In the genomic region with DNA sequence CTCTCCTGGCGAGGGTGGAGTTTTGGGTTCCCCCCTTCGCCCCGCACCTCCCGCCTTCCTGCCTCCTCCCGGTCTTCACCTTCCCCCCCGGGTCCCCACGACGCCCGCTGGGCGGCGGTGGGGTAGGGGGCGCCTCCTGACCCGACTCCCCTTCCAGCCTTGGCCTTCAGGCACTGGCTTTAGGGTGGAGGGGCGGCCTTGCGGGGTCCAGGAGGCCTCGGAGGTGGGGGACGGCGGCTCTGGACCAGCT, we compare ENCODE assay signal across 1 cellular context.
TF ChIP-seq lines count a peak whose summit lies in the region.

No MANE protein-coding gene starts in this region.

TF ChIP-seq in K562, 482 proteins besides CTCF, POLR2A, EP300 and RAD21 (continued from another document):
- TF ChIP-seq ZBTB11 (CRISPR knock-in tag; IDR thresholded peaks at IDR 0.05) (peak in 1 of 3 experiments; percentile 58; a peak in 2 of 6 replicates), HLTF (IDR thresholded peaks at IDR 0.05) (no peak), BRD4 (IDR thresholded peaks at IDR 0.05) (0 out of 2 replicates have a peak, but pooled peaks have one; percentile 32), ESRRB (CRISPR knock-in tag; IDR thresholded peaks at IDR 0.05; ENCODE audit: borderline replicate concordance) (0 out of 2 replicates have a peak, but pooled peaks have one; percentile 45), NONO (IDR thresholded peaks at IDR 0.05; ENCODE audit: low read depth in 2 of 2, low read length in 1 of 2) (peak in 1 of 2 experiments; percentile 66; a peak in 2 of 4 replicates)
- TF ChIP-seq, protein P1, sequence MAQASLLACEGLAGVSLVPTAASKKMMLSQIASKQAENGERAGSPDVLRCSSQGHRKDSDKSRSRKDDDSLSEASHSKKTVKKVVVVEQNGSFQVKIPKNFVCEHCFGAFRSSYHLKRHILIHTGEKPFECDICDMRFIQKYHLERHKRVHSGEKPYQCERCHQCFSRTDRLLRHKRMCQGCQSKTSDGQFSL (CRISPR knock-in tag; IDR thresholded peaks at IDR 0.05), result peak; percentile 45; the same call in 1 of the 2 replicates
- TF ChIP-seq, protein P1 (tag; IDR thresholded peaks at IDR 0.05), result no peak
- TF ChIP-seq, protein P2, sequence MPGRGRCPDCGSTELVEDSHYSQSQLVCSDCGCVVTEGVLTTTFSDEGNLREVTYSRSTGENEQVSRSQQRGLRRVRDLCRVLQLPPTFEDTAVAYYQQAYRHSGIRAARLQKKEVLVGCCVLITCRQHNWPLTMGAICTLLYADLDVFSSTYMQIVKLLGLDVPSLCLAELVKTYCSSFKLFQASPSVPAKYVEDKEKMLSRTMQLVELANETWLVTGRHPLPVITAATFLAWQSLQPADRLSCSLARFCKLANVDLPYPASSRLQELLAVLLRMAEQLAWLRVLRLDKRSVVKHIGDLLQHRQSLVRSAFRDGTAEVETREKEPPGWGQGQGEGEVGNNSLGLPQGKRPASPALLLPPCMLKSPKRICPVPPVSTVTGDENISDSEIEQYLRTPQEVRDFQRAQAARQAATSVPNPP (IDR thresholded peaks at IDR 0.05; ENCODE audit: borderline replicate concordance, insufficient read depth, insufficient read length), result no peak
- TF ChIP-seq, protein P3, sequence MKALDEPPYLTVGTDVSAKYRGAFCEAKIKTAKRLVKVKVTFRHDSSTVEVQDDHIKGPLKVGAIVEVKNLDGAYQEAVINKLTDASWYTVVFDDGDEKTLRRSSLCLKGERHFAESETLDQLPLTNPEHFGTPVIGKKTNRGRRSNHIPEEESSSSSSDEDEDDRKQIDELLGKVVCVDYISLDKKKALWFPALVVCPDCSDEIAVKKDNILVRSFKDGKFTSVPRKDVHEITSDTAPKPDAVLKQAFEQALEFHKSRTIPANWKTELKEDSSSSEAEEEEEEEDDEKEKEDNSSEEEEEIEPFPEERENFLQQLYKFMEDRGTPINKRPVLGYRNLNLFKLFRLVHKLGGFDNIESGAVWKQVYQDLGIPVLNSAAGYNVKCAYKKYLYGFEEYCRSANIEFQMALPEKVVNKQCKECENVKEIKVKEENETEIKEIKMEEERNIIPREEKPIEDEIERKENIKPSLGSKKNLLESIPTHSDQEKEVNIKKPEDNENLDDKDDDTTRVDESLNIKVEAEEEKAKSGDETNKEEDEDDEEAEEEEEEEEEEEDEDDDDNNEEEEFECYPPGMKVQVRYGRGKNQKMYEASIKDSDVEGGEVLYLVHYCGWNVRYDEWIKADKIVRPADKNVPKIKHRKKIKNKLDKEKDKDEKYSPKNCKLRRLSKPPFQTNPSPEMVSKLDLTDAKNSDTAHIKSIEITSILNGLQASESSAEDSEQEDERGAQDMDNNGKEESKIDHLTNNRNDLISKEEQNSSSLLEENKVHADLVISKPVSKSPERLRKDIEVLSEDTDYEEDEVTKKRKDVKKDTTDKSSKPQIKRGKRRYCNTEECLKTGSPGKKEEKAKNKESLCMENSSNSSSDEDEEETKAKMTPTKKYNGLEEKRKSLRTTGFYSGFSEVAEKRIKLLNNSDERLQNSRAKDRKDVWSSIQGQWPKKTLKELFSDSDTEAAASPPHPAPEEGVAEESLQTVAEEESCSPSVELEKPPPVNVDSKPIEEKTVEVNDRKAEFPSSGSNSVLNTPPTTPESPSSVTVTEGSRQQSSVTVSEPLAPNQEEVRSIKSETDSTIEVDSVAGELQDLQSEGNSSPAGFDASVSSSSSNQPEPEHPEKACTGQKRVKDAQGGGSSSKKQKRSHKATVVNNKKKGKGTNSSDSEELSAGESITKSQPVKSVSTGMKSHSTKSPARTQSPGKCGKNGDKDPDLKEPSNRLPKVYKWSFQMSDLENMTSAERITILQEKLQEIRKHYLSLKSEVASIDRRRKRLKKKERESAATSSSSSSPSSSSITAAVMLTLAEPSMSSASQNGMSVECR (CRISPR knock-in tag; IDR thresholded peaks at IDR 0.05), result 0 out of 2 replicates have a peak, but pooled peaks have one; percentile 5
